ENCODE assay signal across 8 cellular contexts in genomic region chr10:27258838-27259532, GRCh38. TPM values are rescaled to one million over a fixed set of nuclear protein-coding genes. Genes with fewer than 3 reads are reported as not detected.
DNase-seq lines count a peak whose midpoint lies in the region; ATAC-seq, FAIRE-seq and TF ChIP-seq lines count a peak whose summit lies in the region.

No MANE protein-coding gene starts in this region.

- H4K8ac ChIP-seq in H1 (ENCODE audit: extremely low read depth, insufficient read depth, low read length) = peak overlapping the region; percentile 75; the same call in 1 of the 2 replicates

- H4K91ac ChIP-seq in H1 (replicated peaks; ENCODE audit: insufficient read length, low read length) = no peak overlapping the region

- H3K4me1 ChIP-seq in SK-N-SH (ENCODE audit: control insufficient read depth in 1 of 2, insufficient read depth in 2 of 2, low read depth in 1 of 2, low read length in 1 of 2) = peaks cover 0 to 5% of the 10 kb centered on the region in 2 experiments; a peak in 1 of 4 replicates
- H3K4me1 ChIP-seq in H1 (replicated peaks in 1 of 4; ENCODE audit: control insufficient read depth in 3 of 4, insufficient read depth in 4 of 4, low read length in 3 of 4) = no peaks in the 10 kb centered on the region; a peak in 2 of 7 replicates
- no peaks in the 10 kb centered on the region for H3K4me1 ChIP-seq in mucosa of stomach (ENCODE audit: control insufficient read depth, insufficient read depth, low read length)

- H3K9me3 ChIP-seq in SK-N-SH = no peaks in the 10 kb centered on the region
- peaks cover 4 to 13% of the 10 kb centered on the region in 2 experiments; a peak in 3 of 4 replicates for H3K9me3 ChIP-seq in H1 (ENCODE audit: insufficient read depth in 2 of 2, low read depth in 1 of 2, low read length in 1 of 2)
- H3K9me3 ChIP-seq in mucosa of stomach (ENCODE audit: control insufficient read depth, low read length) = no peaks in the 10 kb centered on the region

- no peak overlapping the region for H3K4ac ChIP-seq in H1 (replicated peaks; ENCODE audit: insufficient read length, low read depth, low read length)

- no peaks in the 10 kb centered on the region for H3K79me1 ChIP-seq in H1 (ENCODE audit: low read depth, low read length)

- H4K20me1 ChIP-seq in SK-N-SH (ENCODE audit: insufficient read depth) = no peaks in the 10 kb centered on the region
- H4K20me1 ChIP-seq in H1 (replicated peaks in 1 of 2; ENCODE audit: control insufficient read depth in 1 of 2, insufficient read depth in 2 of 2, low read length in 2 of 2) = no peaks in the 10 kb centered on the region

- no peak overlapping the region for H2AK5ac ChIP-seq in H1 (ENCODE audit: low read depth, low read length)

- TF ChIP-seq CTCF in SK-N-SH (IDR thresholded peaks at IDR 0.05) = no peak
- no peak for TF ChIP-seq CTCF in H1 (IDR thresholded peaks at IDR 0.05; ENCODE audit: control extremely low read depth in 1 of 3, insufficient read depth in 1 of 3, low read depth in 1 of 3, low read length in 3 of 3)
- no peak for TF ChIP-seq CTCF in D721Med (IDR thresholded peaks at IDR 0.05; ENCODE audit: insufficient read depth, missing control alignments)

- no peak overlapping the region for H3K14ac ChIP-seq in H1 (ENCODE audit: insufficient read length)

- no peak overlapping the region for H3K23ac ChIP-seq in H1 (ENCODE audit: insufficient read length)

- H3K79me2 ChIP-seq in SK-N-SH (ENCODE audit: insufficient read depth) = no peaks in the 10 kb centered on the region
- no peaks in the 10 kb centered on the region for H3K79me2 ChIP-seq in H1 (ENCODE audit: control insufficient read depth in 1 of 2, insufficient read depth in 2 of 2, low read length in 2 of 2)

- H3F3A ChIP-seq in SK-N-SH (replicated peaks; ENCODE audit: insufficient read depth) = no peaks in the 10 kb centered on the region

- peaks cover 3% of the 10 kb centered on the region; the same call in 1 of the 2 replicates for H3K23me2 ChIP-seq in H1 (ENCODE audit: low read depth, low read length)

- ATAC-seq in GM19395 (IDR thresholded peaks at IDR 0.05; ENCODE audit: unreplicated experiment) (peak; percentile 70), HG03439 (IDR thresholded peaks at IDR 0.05; ENCODE audit: unreplicated experiment) (no peak)

- peak in 1 of 2 experiments; percentile 31; a peak in 1 of 3 replicates for TF ChIP-seq POLR2A in H1 (IDR thresholded peaks at IDR 0.05; ENCODE audit: control extremely low read depth in 1 of 2, low read depth in 2 of 2, low read length in 2 of 2)

- H3K9ac ChIP-seq in SK-N-SH (no peak overlapping the region), H1 (replicated peaks in 1 of 4; ENCODE audit: extremely low read depth in 1 of 4, low read depth in 3 of 4, low read length in 3 of 4) (peak overlapping the region; percentile 34 to 76 (median 39); a peak in 6 of 7 replicates), mucosa of stomach (ENCODE audit: low read length) (peak overlapping the region; percentile 47)

- 47% methylated on average over 27 of the region's 65 CpGs for WGBS in SK-N-SH (ENCODE audit: low lambda C conversion rate)
- WGBS in H1 (ENCODE audit: extremely low coverage in 1 of 2, insufficient coverage in 1 of 2, insufficient read length in 1 of 2, insufficient replicate concordance in 2 of 2, low coverage in 1 of 2, low lambda C conversion rate in 2 of 2, missing lambda C conversion rate in 1 of 2), 2 experiments = 1% methylated on average over 64 of the region's 65 CpGs; no CpG with 5 or more reads in 1 of the 2 experiments

- no peak for TF ChIP-seq RAD21 in SK-N-SH (IDR thresholded peaks at IDR 0.05; ENCODE audit: low read length)
- TF ChIP-seq RAD21 in H1 (IDR thresholded peaks at IDR 0.05 in 1 of 2, conservative IDR thresholded peaks at IDR 0.05 in 1 of 2; ENCODE audit: low read depth in 2 of 2, low read length in 2 of 2) = no peak

- H2BK12ac ChIP-seq in H1 (ENCODE audit: low read depth, low read length) = 0 out of 2 replicates have a peak overlapping the region, but pooled peaks have one; percentile 60

- peak overlapping the region; percentile 66; the same call in 1 of the 2 replicates for H2BK5ac ChIP-seq in H1 (ENCODE audit: low read depth, low read length)

- 0 out of 2 replicates have a peak overlapping the region, but pooled peaks have one; percentile 32 for H2BK20ac ChIP-seq in H1 (ENCODE audit: low read length)

- peak; percentile 14 for DNase-seq in AG08396 (ENCODE audit: low spot score)
- peak; percentile 71 for DNase-seq in SK-N-SH
- DNase-seq in H1 (ENCODE audit: low read depth in 1 of 2, low spot score in 2 of 2) = peak in 1 of 2 experiments; percentile 75
- no peak for DNase-seq in NOMO-1 treated with DMSO at 0.1 percent for 48 hours (lab: John Stamatoyannopoulos, UW; ENCODE audit: unreplicated experiment)
- DNase-seq in D721Med (ENCODE audit: insufficient read length, low spot score) = no peak

- H2BK15ac ChIP-seq in H1 (ENCODE audit: low read length) = no peak overlapping the region

- H2BK120ac ChIP-seq in H1 (replicated peaks; ENCODE audit: low read depth, low read length) = no peak overlapping the region

- no peak for FAIRE-seq in H1 (lab: Jason Lieb, UNC)
- no peak for FAIRE-seq in D721Med (lab: Jason Lieb, UNC)

- peak overlapping the region; percentile 78 for H3K18ac ChIP-seq in H1 (ENCODE audit: extremely low read depth, low read length)

- CTCF ChIA-PET in SK-N-SH (lab: Yijun Ruan, JAX) (interaction anchor here (1.7 kb wide), 1 partner anchor 9 kb away, joined by 5 read pairs; no protein-coding TSS in a partner anchor), H1 (lab: Charles Lee; ENCODE audit: partially characterized antibody) (interaction anchor here (0.6 to 1.8 kb wide), 3 partner anchors 34 to 89 kb away, joined by 3 to 7 read pairs (median 5); no protein-coding TSS in a partner anchor)

- H3K4me2 ChIP-seq in SK-N-SH = 0 out of 2 replicates have a peak overlapping the region, but pooled peaks have one; percentile 41
- peak overlapping the region; percentile 72 to 86 for H3K4me2 ChIP-seq in H1 (ENCODE audit: insufficient read depth in 1 of 2, low read depth in 2 of 2, low read length in 2 of 2)

- no peaks in the 10 kb centered on the region for H3K9me2 ChIP-seq in SK-N-SH

- H3K36me3 ChIP-seq in SK-N-SH (replicated peaks in 1 of 2; ENCODE audit: control insufficient read depth in 1 of 2, insufficient read depth in 2 of 2, low read length in 1 of 2) (no peaks in the 10 kb centered on the region), H1 (ENCODE audit: control insufficient read depth in 2 of 4, insufficient read depth in 4 of 4, low read length in 3 of 4) (no peaks in the 10 kb centered on the region), mucosa of stomach (ENCODE audit: control insufficient read depth, insufficient read depth, low read length) (no peaks in the 10 kb centered on the region)

- H3K27me3 ChIP-seq in SK-N-SH (ENCODE audit: insufficient read depth) = peaks cover 8% of the 10 kb centered on the region
- peaks cover 1 to 32% (median 19%) of the 10 kb centered on the region in 4 experiments for H3K27me3 ChIP-seq in H1 (replicated peaks in 1 of 4; ENCODE audit: control insufficient read depth in 3 of 4, extremely low read depth in 1 of 4, insufficient read depth in 3 of 4, low read length in 3 of 4)
- peaks cover 42% of the 10 kb centered on the region for H3K27me3 ChIP-seq in mucosa of stomach (ENCODE audit: control insufficient read depth, insufficient read depth, low read length)

- H4K5ac ChIP-seq in H1 (ENCODE audit: insufficient read length, low read depth, low read length) = no peak overlapping the region

- POLR2A ChIA-PET in SK-N-SH (lab: Yijun Ruan, JAX) = no interaction called here
- POLR2A ChIA-PET in H1 (lab: Charles Lee; ENCODE audit: partially characterized antibody) = interaction anchor here (0.8 to 1.9 kb wide), 3 partner anchors 9 to 17 kb away, joined by 3 to 9 read pairs (median 3); no protein-coding TSS in a partner anchor

- peak overlapping the region in 1 of 2 experiments; percentile 44; a peak in 2 of 4 replicates for H3K4me3 ChIP-seq in SK-N-SH (ENCODE audit: low read depth in 2 of 2, low read length in 1 of 2)
- H3K4me3 ChIP-seq in H1 (ENCODE audit: extremely low read depth in 1 of 4, insufficient read depth in 2 of 4, low read depth in 3 of 4, low read length in 4 of 4) = peak overlapping the region; percentile 63 to 83 (median 72)
- H3K4me3 ChIP-seq in mucosa of stomach (ENCODE audit: low read length) = peak overlapping the region; percentile 8

- no peak overlapping the region for H3K56ac ChIP-seq in H1 (replicated peaks; ENCODE audit: insufficient read length, low read depth, low read length)

- TF ChIP-seq EP300 in SK-N-SH (IDR thresholded peaks at IDR 0.05; ENCODE audit: borderline replicate concordance in 1 of 2, low read depth in 1 of 2, low read length in 1 of 2) = no peak
- TF ChIP-seq EP300 in H1 (IDR thresholded peaks at IDR 0.05; ENCODE audit: borderline replicate concordance in 1 of 2, low read depth in 2 of 2, low read length in 2 of 2) = no peak

- H2AFZ ChIP-seq in SK-N-SH (ENCODE audit: low read depth) (no peak overlapping the region), H1 (ENCODE audit: low read length) (peak overlapping the region; percentile 96)

- H3K27ac ChIP-seq in SK-N-SH (ENCODE audit: low read depth in 2 of 2, low read length in 1 of 2) (no peak overlapping the region), H1 (ENCODE audit: low read depth, low read length) (no peak overlapping the region)

TF ChIP-seq in H1, 55 proteins besides CTCF, POLR2A, EP300 and RAD21 (continues in another document):
- TF ChIP-seq CEBPB (IDR thresholded peaks at IDR 0.05; ENCODE audit: low read depth, low read length) (no peak), SAP30 (IDR thresholded peaks at IDR 0.05; ENCODE audit: insufficient read depth, insufficient replicate concordance, low read length) (peak; percentile 51), EZH2 (IDR thresholded peaks at IDR 0.05; ENCODE audit: low read depth, low read length, severe bottlenecking) (peak; percentile 57), NANOG (IDR thresholded peaks at IDR 0.05; ENCODE audit: insufficient read depth, low read depth, low read length, poor library complexity, severe bottlenecking) (no peak), RFX5 (IDR thresholded peaks at IDR 0.05; ENCODE audit: borderline replicate concordance, low read depth, low read length) (no peak), TCF12 (IDR thresholded peaks at IDR 0.05; ENCODE audit: low read depth, low read length) (no peak)

RNA-seq across cellular contexts. Expression of gene ACBD5, which starts 18.4 kb away (rescaled TPM):
- 12.5 and 14.8 TPM in 2 replicates for polyA plus RNA-seq in SK-N-SH (2012; rRNA removed)
- 18.3 and 22.1 TPM in 2 replicates for polyA plus RNA-seq in SK-N-SH (2012; cell fraction: cytosol; rRNA removed)
- 6.1 and 8.8 TPM in 2 replicates for polyA plus RNA-seq in SK-N-SH (2012; cell fraction: nucleus; rRNA removed)
- total RNA-seq in H1 (2021; fragmentation: NEBNext Ultra II Directional; extraction: Animal tissue kit (Norgen Biotek cat#: 25700)) = 11.9 and 15.9 TPM in 2 replicates
- polyA plus RNA-seq in H1 (2011; rRNA removed) = 2.9 and 4.6 TPM in 2 replicates
- 7.0 TPM for polyA plus RNA-seq in H1 (2011; cell fraction: cytosol; rRNA removed)
- 3.0 TPM for polyA plus RNA-seq in H1 (2011; cell fraction: nucleus; rRNA removed)
- 9.5 to 14.7 TPM (median 10.6 TPM) in 4 replicates for polyA plus RNA-seq in H1 (2012, experiment 1 of 2)
- polyA plus RNA-seq in H1 (2012, experiment 2 of 2) = 0.94 TPM
- 6.9 TPM for polyA plus RNA-seq in H1 (2013, experiment 1 of 2)
- polyA plus RNA-seq in H1 (2013, experiment 2 of 2) = 7.2 TPM
- polyA minus RNA-seq in H1 (2011; rRNA and poly(A)+ RNA removed) = 4.5 and 5.2 TPM in 2 replicates
- 6.6 TPM for polyA minus RNA-seq in H1 (2011; cell fraction: cytosol; rRNA and poly(A)+ RNA removed)
- polyA minus RNA-seq in H1 (2011; cell fraction: nucleus; rRNA and poly(A)+ RNA removed) = 6.3 TPM

Comparison
In these comparisons a context has a peak if more than half of its experiments do, and no peak if none do; other contexts are left out.
1. DNase-seq: peak in AG08396 (single experiment) and SK-N-SH (single experiment); none in NOMO-1 treated with DMSO at 0.1 percent for 48 hours (single experiment) and D721Med (single experiment).